In genomic region chr6:116631379-116631990, GRCh38 we compare ENCODE assay signal across 11 cellular contexts. TPM values are rescaled to one million over a fixed set of nuclear protein-coding genes. Genes with fewer than 3 reads are reported as not detected.
DNase-seq lines count a peak whose midpoint lies in the region; ATAC-seq and TF ChIP-seq lines count a peak whose summit lies in the region.
"Had no signal": no experiment of that assay in that cellular context is flagged by ENCODE, and none has a peak within 500 bp of the region (broad histone marks: within the 10 kb centered on the region; RNA-seq: fewer than 3 reads in every experiment).

No MANE protein-coding gene starts in this region.

- no peaks in the 10 kb centered on the region for H3K4me1 ChIP-seq in right lobe of liver
- H3K4me1 ChIP-seq: SJSA1 had no signal

- H3K36me3 ChIP-seq in right lobe of liver: no peaks in the 10 kb centered on the region

- H3K9me3 ChIP-seq in right lobe of liver: no peaks in the 10 kb centered on the region
- H3K9me3 ChIP-seq: SJSA1 had no signal

- H3K27ac ChIP-seq in right lobe of liver: no peak overlapping the region
- H3K27ac ChIP-seq: SJSA1 had no signal

- TF ChIP-seq CTCF in right lobe of liver (IDR thresholded peaks at IDR 0.05): no peak

- TF ChIP-seq POLR2A in right lobe of liver (IDR thresholded peaks at IDR 0.05): no peak

- ATAC-seq in GM18868 (IDR thresholded peaks at IDR 0.05; ENCODE audit: unreplicated experiment): peak; percentile 59
- peak; percentile 83 for ATAC-seq in HG02678 (IDR thresholded peaks at IDR 0.05; ENCODE audit: unreplicated experiment)
- ATAC-seq in right lobe of liver: peak; percentile 42 to 86 (median 80)
- no peak for ATAC-seq in GM19397 (IDR thresholded peaks at IDR 0.05; ENCODE audit: unreplicated experiment)
- no peak for ATAC-seq in GM21526 (IDR thresholded peaks at IDR 0.05; ENCODE audit: low FRiP score, unreplicated experiment)

- H3K4me3 ChIP-seq in right lobe of liver: no peak overlapping the region
- H3K4me3 ChIP-seq: SJSA1 had no signal

- WGBS in right lobe of liver (ENCODE audit: insufficient coverage, low coverage, low lambda C conversion rate, missing lambda C conversion rate): 47% methylated on average over 5 of the region's 5 CpGs

- peak; percentile 86 for DNase-seq in NCI-H510A treated with DMSO at 0.1 percent for 48 hours (lab: John Stamatoyannopoulos, UW)
- no peak for DNase-seq in right lobe of liver
- no peak for DNase-seq in stimulated activated CD4-positive, alpha-beta T cell treated with anti-CD3 and anti-CD28 coated beads, Interleukin-12 subunit alpha, Interleukin-12 subunit beta, amount 100 ng/mL, for 4 hours
- no peak for DNase-seq in T1000 (lab: John Stamatoyannopoulos, UW)
- DNase-seq: COR-L47, NCI-H1105 had no signal

- H3K27me3 ChIP-seq in right lobe of liver: no peaks in the 10 kb centered on the region
- H3K27me3 ChIP-seq: SJSA1 had no signal

- intact Hi-C loops in right lobe of liver (cut with DNase I): no loop called here

RNA-seq across cellular contexts. Expression of gene RSPH4A, which starts 15.2 kb away (rescaled TPM):
- under 1 TPM in 3 of 6 experiments, not detected in 3; 0.06 to 0.18 (median 0.16) TPM for total RNA-seq in right lobe of liver

RNA-seq across cellular contexts. Expression of gene ZUP1, which starts 37.1 kb away (rescaled TPM):
- total RNA-seq in right lobe of liver: 1 to 10 TPM; 3.0 to 5.9 (median 4.3) TPM

RNA-seq across cellular contexts. Expression of gene KPNA5, which starts 49.5 kb away (rescaled TPM):
- 1 to 10 TPM in 5 of 6 experiments, under 1 TPM in 1; 0.98 to 2.5 (median 2.0) TPM for total RNA-seq in right lobe of liver

Comparison
In these comparisons a context has a peak if more than half of its experiments do, and no peak if none do; other contexts are left out.
1. ATAC-seq: peak in GM18868 (single experiment), HG02678 (single experiment) and right lobe of liver (4 of 4); none in GM19397 (single experiment) and GM21526 (single experiment).